ENCODE assay signal across 19 cellular contexts in genomic region chr1:8482844-8483436, GRCh38.
DNase-seq lines count a peak whose midpoint lies in the region; ATAC-seq, FAIRE-seq and TF ChIP-seq lines count a peak whose summit lies in the region.
"Had no signal": no experiment of that assay in that cellular context is flagged by ENCODE, and none has a peak within 500 bp of the region (broad histone marks: within the 10 kb centered on the region; RNA-seq: fewer than 3 reads in every experiment).

No MANE protein-coding gene starts in this region.

- no peak for TF ChIP-seq EP300 in SK-N-SH (IDR thresholded peaks at IDR 0.05; ENCODE audit: borderline replicate concordance in 1 of 2, low read depth in 1 of 2, low read length in 1 of 2)

- no peaks in the 10 kb centered on the region for H4K20me1 ChIP-seq in SK-N-SH (ENCODE audit: insufficient read depth)

- intact Hi-C loops in uterus (cut with DNase I; ENCODE audit: low total_unique reads), result no loop called here

- TF ChIP-seq CTCF in SK-N-SH (IDR thresholded peaks at IDR 0.05) (no peak), cardiac fibroblast (IDR thresholded peaks at IDR 0.05; ENCODE audit: low read depth, low read length) (no peak), uterus (IDR thresholded peaks at IDR 0.05) (no peak)

- no peak overlapping the region for H2AFZ ChIP-seq in SK-N-SH (ENCODE audit: low read depth)

- no peaks in the 10 kb centered on the region for H3K9me2 ChIP-seq in SK-N-SH

- H3K4me1 ChIP-seq in SK-N-SH (ENCODE audit: control insufficient read depth in 1 of 2, insufficient read depth in 2 of 2, low read depth in 1 of 2, low read length in 1 of 2) (peaks cover 5 to 21% of the 10 kb centered on the region in 2 experiments; a peak in 3 of 4 replicates), uterus (peaks cover 0 to 6% of the 10 kb centered on the region in 2 donors)

- H3K79me2 ChIP-seq in SK-N-SH (ENCODE audit: insufficient read depth), result peaks cover 18% of the 10 kb centered on the region; the same call in 1 of the 2 replicates

- peak; percentile 5 for FAIRE-seq in islet of Langerhans (lab: Jason Lieb, UNC)
- FAIRE-seq: endometrium had no signal

- H3K9ac ChIP-seq in SK-N-SH, result no peak overlapping the region

- DNase-seq in SK-N-SH (no peak), cardiac fibroblast (ENCODE audit: low read depth in 2 of 2) (peak; percentile 5 to 20), uterus (no peak), SK-N-DZ (ENCODE audit: low spot score) (no peak), HuH-7 (ENCODE audit: low spot score) (no peak)
- DNase-seq: activated T-cell treated with anti-CD3 and anti-CD28 coated beads, Interleukin-2, amount 50 U/mL, for 4 hours; CD4-positive, alpha-beta memory T cell; cerebellar nuclear complex; H9; heart left ventricle; NK-92 treated with Interleukin-12 subunit alpha and Interleukin-12 subunit beta, amount 100 ng/mL, for 24 hours; occipital lobe; T1000; tibial artery had no signal

- H3K27ac ChIP-seq in SK-N-SH (ENCODE audit: low read depth in 2 of 2, low read length in 1 of 2) (no peak overlapping the region), uterus (peak overlapping the region; percentile 18 to 44)
- H3K27ac ChIP-seq: heart left ventricle, skin epidermis, tibial artery had no signal

- WGBS in SK-N-SH (ENCODE audit: low lambda C conversion rate), result 86% methylated on average over 3 of the region's 3 CpGs

- no peak for TF ChIP-seq RAD21 in SK-N-SH (IDR thresholded peaks at IDR 0.05; ENCODE audit: low read length)

- no peak overlapping the region for H3K4me2 ChIP-seq in SK-N-SH

- CTCF ChIA-PET in SK-N-SH (lab: Yijun Ruan, JAX), result interaction anchor here (1.4 to 2.2 kb wide), 3 partner anchors 9 to 79 kb away, joined by 3 to 7 read pairs (median 4); no protein-coding TSS in a partner anchor

- ATAC-seq in SK-N-SH treated with all-trans-retinoic acid at 6 μM for 48 hours, result peak; percentile 55
- ATAC-seq in HG02885 (IDR thresholded peaks at IDR 0.05; ENCODE audit: poor library complexity, unreplicated experiment), result no peak
- ATAC-seq: activated T-cell treated with anti-CD3 and anti-CD28 coated beads, Interleukin-2, amount 50 U/mL, for 4 hours; heart left ventricle had no signal

- H3F3A ChIP-seq in SK-N-SH (replicated peaks; ENCODE audit: insufficient read depth), result peaks cover 12% of the 10 kb centered on the region

- H3K36me3 ChIP-seq in SK-N-SH (replicated peaks in 1 of 2; ENCODE audit: control insufficient read depth in 1 of 2, insufficient read depth in 2 of 2, low read length in 1 of 2), result peaks cover 0 to 7% of the 10 kb centered on the region in 2 experiments
- H3K36me3 ChIP-seq in uterus, result no peaks in the 10 kb centered on the region
- H3K36me3 ChIP-seq: tibial artery had no signal

- H3K9me3 ChIP-seq in SK-N-SH, result no peaks in the 10 kb centered on the region
- no peaks in the 10 kb centered on the region for H3K9me3 ChIP-seq in uterus
- H3K9me3 ChIP-seq: tibial artery had no signal

- H3K27me3 ChIP-seq in SK-N-SH (ENCODE audit: insufficient read depth) (no peaks in the 10 kb centered on the region), uterus (no peaks in the 10 kb centered on the region)
- H3K27me3 ChIP-seq: heart left ventricle, tibial artery had no signal

- TF ChIP-seq POLR2A in uterus (IDR thresholded peaks at IDR 0.05), result no peak

- POLR2A ChIA-PET in SK-N-SH (lab: Yijun Ruan, JAX), result no interaction called here

- H3K4me3 ChIP-seq in SK-N-SH (ENCODE audit: low read depth in 2 of 2, low read length in 1 of 2), result no peak overlapping the region
- no peak overlapping the region for H3K4me3 ChIP-seq in cardiac fibroblast (replicated peaks in 1 of 2; ENCODE audit: low read depth in 2 of 2, low read length in 2 of 2)
- no peak overlapping the region for H3K4me3 ChIP-seq in uterus
- H3K4me3 ChIP-seq: heart left ventricle, skin epidermis, tibial artery had no signal

TF ChIP-seq in SK-N-SH treated with all-trans-retinoic acid at 6 μM for 48 hours, 23 proteins besides CTCF, POLR2A, EP300 and RAD21:
- TF ChIP-seq RARB (CRISPR knock-in tag; IDR thresholded peaks at IDR 0.05), result no peak
- TF ChIP-seq CSRNP3 (CRISPR knock-in tag; IDR thresholded peaks at IDR 0.05), result no peak
- TF ChIP-seq TOX (CRISPR knock-in tag; IDR thresholded peaks at IDR 0.05; ENCODE audit: borderline replicate concordance), result peak; percentile 75; the same call in 1 of the 2 replicates
- no peak for TF ChIP-seq ISL1 (CRISPR knock-in tag; IDR thresholded peaks at IDR 0.05)
- no peak for TF ChIP-seq TCF4 (CRISPR knock-in tag; IDR thresholded peaks at IDR 0.05; ENCODE audit: borderline replicate concordance)
- TF ChIP-seq OSR1 (CRISPR knock-in tag; IDR thresholded peaks at IDR 0.05), result no peak
- no peak for TF ChIP-seq ZFP30 (CRISPR knock-in tag; IDR thresholded peaks at IDR 0.05)
- TF ChIP-seq CSDC2 (CRISPR knock-in tag; IDR thresholded peaks at IDR 0.05), result no peak

TF ChIP-seq in SK-N-SH, 30 proteins besides CTCF, POLR2A, EP300 and RAD21:
- no peak for TF ChIP-seq TEAD4 (IDR thresholded peaks at IDR 0.05; ENCODE audit: borderline replicate concordance, insufficient read depth)

Comparison
In these comparisons a context has a peak if more than half of its experiments do, and no peak if none do; other contexts are left out.
1. DNase-seq: peak in cardiac fibroblast (2 of 2); none in SK-N-SH (single experiment), uterus (0 of 2), SK-N-DZ (single experiment) and HuH-7 (single experiment).
2. H3K27ac ChIP-seq: peak in uterus (2 of 2); none in SK-N-SH (0 of 2).